In genomic region chr12:12803186-12803585, GRCh38 we compare ENCODE assay signal across 1 cellular context.
TF ChIP-seq lines count a peak whose summit lies in the region.

No MANE protein-coding gene starts in this region.

TF ChIP-seq in WTC11, 78 proteins besides CTCF, POLR2A, EP300 and RAD21 (continued from another document):
- TF ChIP-seq MLX (CRISPR knock-in tag; IDR thresholded peaks at IDR 0.05) (no peak), AFF4 (CRISPR knock-in tag; IDR thresholded peaks at IDR 0.05; ENCODE audit: borderline replicate concordance) (no peak), ETV6 (CRISPR knock-in tag; IDR thresholded peaks at IDR 0.05) (no peak), JAZF1 (CRISPR knock-in tag; IDR thresholded peaks at IDR 0.05) (no peak)
- TF ChIP-seq, protein P1, sequence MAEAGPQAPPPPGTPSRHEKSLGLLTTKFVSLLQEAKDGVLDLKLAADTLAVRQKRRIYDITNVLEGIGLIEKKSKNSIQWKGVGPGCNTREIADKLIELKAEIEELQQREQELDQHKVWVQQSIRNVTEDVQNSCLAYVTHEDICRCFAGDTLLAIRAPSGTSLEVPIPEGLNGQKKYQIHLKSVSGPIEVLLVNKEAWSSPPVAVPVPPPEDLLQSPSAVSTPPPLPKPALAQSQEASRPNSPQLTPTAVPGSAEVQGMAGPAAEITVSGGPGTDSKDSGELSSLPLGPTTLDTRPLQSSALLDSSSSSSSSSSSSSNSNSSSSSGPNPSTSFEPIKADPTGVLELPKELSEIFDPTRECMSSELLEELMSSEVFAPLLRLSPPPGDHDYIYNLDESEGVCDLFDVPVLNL (CRISPR knock-in tag; IDR thresholded peaks at IDR 0.05; ENCODE audit: borderline replicate concordance, low read depth) = no peak
